In the genomic region with DNA sequence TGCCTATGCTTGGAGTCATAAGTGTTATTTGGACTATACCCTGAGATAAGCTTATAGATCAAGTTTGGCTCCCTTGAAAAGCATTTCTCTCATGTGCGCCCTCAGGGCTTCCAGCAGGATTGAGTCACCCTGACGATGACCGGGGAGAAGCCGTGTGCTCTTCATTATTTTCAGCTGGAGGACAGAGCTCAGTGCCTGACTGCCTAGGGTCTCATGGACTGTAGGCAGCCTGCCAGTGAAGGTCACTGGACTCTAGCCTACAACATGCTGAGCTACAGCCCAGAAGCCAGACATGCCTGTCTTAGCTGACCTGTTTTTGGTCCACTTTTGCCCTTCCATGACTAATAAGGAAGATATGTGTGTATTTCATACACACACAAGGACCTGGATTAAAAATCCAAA, we compare ENCODE assay signal across 13 cellular contexts. TPM values are rescaled to one million over a fixed set of nuclear protein-coding genes. Genes with fewer than 3 reads are reported as not detected.
DNase-seq lines count a peak whose midpoint lies in the region; ATAC-seq and TF ChIP-seq lines count a peak whose summit lies in the region.
"Had no signal": no experiment of that assay in that cellular context is flagged by ENCODE, and none has a peak within 500 bp of the region (broad histone marks: within the 10 kb centered on the region; RNA-seq: fewer than 3 reads in every experiment).

No MANE protein-coding gene starts in this region.

- H3K27ac ChIP-seq in left ventricle myocardium inferior (replicated peaks) (peak overlapping the region; percentile 87), sigmoid colon (no peak overlapping the region)
- H3K27ac ChIP-seq: SJSA1, transverse colon had no signal

- 94 to 96% methylated on average over 4 of the region's 4 CpGs for WGBS in sigmoid colon, 2 donors

- no peaks in the 10 kb centered on the region for H3K27me3 ChIP-seq in left ventricle myocardium inferior (ENCODE audit: low read depth)
- no peaks in the 10 kb centered on the region for H3K27me3 ChIP-seq in sigmoid colon
- H3K27me3 ChIP-seq: SJSA1, transverse colon had no signal

- H3K4me3 ChIP-seq in HFF-Myc (replicated peaks; ENCODE audit: low read depth, low read length), result no peak overlapping the region
- H3K4me3 ChIP-seq in left ventricle myocardium inferior, result peak overlapping the region; percentile 44
- no peak overlapping the region for H3K4me3 ChIP-seq in sigmoid colon
- H3K4me3 ChIP-seq: GM12878, SJSA1, transverse colon had no signal

- no peaks in the 10 kb centered on the region for H3K36me3 ChIP-seq in left ventricle myocardium inferior
- no peaks in the 10 kb centered on the region for H3K36me3 ChIP-seq in sigmoid colon
- H3K36me3 ChIP-seq: SJSA1, transverse colon had no signal

- TF ChIP-seq POLR2A in sigmoid colon (IDR thresholded peaks at IDR 0.05), result no peak

- peaks cover 54% of the 10 kb centered on the region for H3K4me1 ChIP-seq in left ventricle myocardium inferior
- H3K4me1 ChIP-seq in sigmoid colon, result no peaks in the 10 kb centered on the region
- H3K4me1 ChIP-seq: SJSA1, transverse colon had no signal

- DNase-seq in A172 (ENCODE audit: low spot score), result peak; percentile 45
- peak; percentile 59 for DNase-seq in HFF-Myc (ENCODE audit: extremely low read depth, low read depth)
- peak; percentile 33 for DNase-seq in brain pericyte (ENCODE audit: low read depth, low spot score)
- DNase-seq in left ventricle myocardium inferior, result peak; percentile 35
- no peak for DNase-seq in OCI-M2 (lab: John Stamatoyannopoulos, UW; ENCODE audit: unreplicated experiment)
- no peak for DNase-seq in T-helper 9 cell
- DNase-seq in sigmoid colon, result no peak
- DNase-seq: NCI-H1436 treated with DMSO at 0.1 percent for 48 hours, nephron progenitor cell, transverse colon had no signal

- TF ChIP-seq EP300 in sigmoid colon (IDR thresholded peaks at IDR 0.05), result no peak

- intact Hi-C loops in left ventricle myocardium inferior (cut with micrococcal nuclease) (no loop called here), sigmoid colon (cut with DNase I) (no loop called here)

- ATAC-seq in GM19328 (IDR thresholded peaks at IDR 0.05; ENCODE audit: unreplicated experiment), result no peak
- ATAC-seq: GM12878 had no signal

- H3K9me3 ChIP-seq in left ventricle myocardium inferior (replicated peaks) (no peaks in the 10 kb centered on the region), sigmoid colon (no peaks in the 10 kb centered on the region)
- H3K9me3 ChIP-seq: SJSA1, transverse colon had no signal

- no peak for TF ChIP-seq CTCF in HFF-Myc (IDR thresholded peaks at IDR 0.05; ENCODE audit: low read depth, low read length, missing control alignments)
- TF ChIP-seq CTCF in left ventricle myocardium inferior (IDR thresholded peaks at IDR 0.05; ENCODE audit: borderline replicate concordance), result no peak
- no peak for TF ChIP-seq CTCF in sigmoid colon (IDR thresholded peaks at IDR 0.05)

RNA-seq across cellular contexts. Expression of a gene that starts 31.6 kb away (rescaled TPM):
- total RNA-seq in A172 (2014; rRNA removed; shearing (Covaris generic)), result 7.8 and 10.2 TPM in 2 replicates
- total RNA-seq in left ventricle myocardium inferior (35.3 TPM), sigmoid colon (10 to 100 TPM; 17.6 to 26.0 (median 21.8) TPM)
- polyA plus RNA-seq in sigmoid colon, result 10 to 100 TPM; 28.2 to 36.2 (median 36.1) TPM

Comparison
In these comparisons a context has a peak if more than half of its experiments do, and no peak if none do; other contexts are left out.
1. DNase-seq: peak in A172 (single experiment), HFF-Myc (single experiment), brain pericyte (single experiment) and left ventricle myocardium inferior (single experiment); none in OCI-M2 (single experiment), T-helper 9 cell (single experiment) and sigmoid colon (single experiment).